Comparison of ENCODE assay signal across 10 cellular contexts in the genomic region with DNA sequence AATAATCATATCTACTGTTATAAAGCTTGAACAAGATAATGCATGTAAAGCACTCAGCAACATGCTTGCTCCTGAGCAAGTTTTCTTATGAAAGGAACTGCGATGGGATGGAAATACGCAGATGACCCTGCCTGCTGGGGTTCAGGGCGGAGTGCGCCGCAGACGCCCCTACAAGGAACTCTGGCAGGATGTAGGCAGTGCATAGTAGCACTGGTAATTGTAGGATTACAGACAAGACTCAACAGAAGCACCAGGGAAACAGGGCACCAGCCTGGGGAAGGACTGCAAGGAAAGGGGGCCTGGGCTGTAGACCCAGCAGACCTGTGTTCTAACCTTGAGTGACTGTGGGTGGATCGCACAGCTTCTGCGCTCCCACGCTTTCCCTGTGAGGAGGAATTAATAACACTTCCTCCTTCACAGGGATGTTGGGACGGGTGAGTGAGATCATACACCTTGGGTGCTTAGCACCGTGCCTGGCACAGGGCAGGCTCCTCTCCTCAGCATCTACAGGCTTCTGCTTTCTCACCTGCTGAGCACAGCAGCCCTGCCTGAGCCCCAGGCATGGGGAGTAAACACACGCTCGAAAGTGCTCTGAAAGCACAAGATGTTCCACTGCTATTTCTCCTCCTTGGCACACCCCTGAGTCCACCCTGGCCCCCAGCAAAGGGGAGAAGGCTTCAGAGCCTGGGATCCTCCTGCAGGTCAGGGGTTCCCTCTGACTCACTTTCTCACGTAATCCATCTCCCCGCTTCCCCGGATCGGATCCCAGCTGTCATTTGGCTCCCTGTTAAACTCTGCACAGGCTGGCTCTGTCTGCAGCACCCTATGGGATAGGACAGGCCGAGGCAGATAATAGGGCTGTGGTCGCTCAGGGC. TPM values are rescaled to one million over a fixed set of nuclear protein-coding genes. Genes with fewer than 3 reads are reported as not detected.
A peak's percentile ranks its signal among the peaks of the same experiment; 100 is the strongest.
DNase-seq lines count a peak whose midpoint lies in the region; ATAC-seq and TF ChIP-seq lines count a peak whose summit lies in the region.
"Had no signal": no experiment of that assay in that cellular context is flagged by ENCODE, and none has a peak within 500 bp of the region (broad histone marks: within the 10 kb centered on the region; RNA-seq: fewer than 3 reads in every experiment).

No MANE protein-coding gene starts in this region.

- H3K9me3 Mint-ChIP-seq in HFFc6 (no peaks in the 10 kb centered on the region), brain (peaks cover 0 to 2% (median 0%) of the 10 kb centered on the region in 5 experiments)
- no peaks in the 10 kb centered on the region for H3K9me3 Mint-ChIP-seq in activated CD8-positive, alpha-beta memory T cell treated with anti-CD3 and anti-CD28 coated beads, Interleukin-2, amount 10 ng/mL, durations not matched to agents 7 days and 5 days (ENCODE audit: low read depth)

- H3K27me3 ChIP-seq in hepatocyte: no peaks in the 10 kb centered on the region
- no peaks in the 10 kb centered on the region for H3K27me3 ChIP-seq in skeletal muscle satellite cell (ENCODE audit: control insufficient read depth, insufficient read depth, low read length)
- H3K27me3 ChIP-seq: Peyer's patch had no signal

- no peaks in the 10 kb centered on the region for H3K9me2 ChIP-seq in hepatocyte (replicated peaks; ENCODE audit: insufficient read depth)

- peaks cover 24% of the 10 kb centered on the region for H3K27me3 Mint-ChIP-seq in HFFc6 (ENCODE audit: insufficient read depth)
- no peaks in the 10 kb centered on the region for H3K27me3 Mint-ChIP-seq in brain
- no peaks in the 10 kb centered on the region for H3K27me3 Mint-ChIP-seq in activated CD8-positive, alpha-beta memory T cell treated with anti-CD3 and anti-CD28 coated beads, Interleukin-2, amount 10 ng/mL, durations not matched to agents 7 days and 5 days

- H3K36me3 Mint-ChIP-seq in HFFc6 (ENCODE audit: low read depth) (peaks cover 17% of the 10 kb centered on the region; the same call in 1 of the 2 replicates), brain (peaks cover 41% of the 10 kb centered on the region)
- H3K36me3 Mint-ChIP-seq in activated CD8-positive, alpha-beta memory T cell treated with anti-CD3 and anti-CD28 coated beads, Interleukin-2, amount 10 ng/mL, durations not matched to agents 7 days and 5 days: peaks cover 3% of the 10 kb centered on the region

- peak overlapping the region; percentile 38 for H3K9ac ChIP-seq in skeletal muscle satellite cell (ENCODE audit: low read depth, low read length)

- DNase-seq in HFFc6: no peak
- DNase-seq in hepatocyte (ENCODE audit: low spot score): peak; percentile 30
- DNase-seq in activated CD8-positive, alpha-beta memory T cell treated with anti-CD3 and anti-CD28 coated beads, Interleukin-2, amount 10 ng/mL, durations not matched to agents 7 days and 5 days: no peak
- no peak for DNase-seq in SW 1271 (lab: John Stamatoyannopoulos, UW)
- DNase-seq: erythroblast had no signal

- peak overlapping the region; percentile 61 for H3K27ac ChIP-seq in hepatocyte

- H3K9me3 ChIP-seq in hepatocyte (ENCODE audit: low read depth) (no peaks in the 10 kb centered on the region), skeletal muscle satellite cell (replicated peaks; ENCODE audit: low read length) (no peaks in the 10 kb centered on the region)
- H3K9me3 ChIP-seq: Peyer's patch had no signal

- H3K4me3 ChIP-seq in hepatocyte (no peak overlapping the region), skeletal muscle satellite cell (ENCODE audit: low read length) (peak overlapping the region; percentile 28)
- H3K4me3 ChIP-seq: Peyer's patch had no signal

- TF ChIP-seq CTCF in HFFc6 (IDR thresholded peaks at IDR 0.05) (no peak), brain (conservative IDR thresholded peaks at IDR 0.05) (no peak), hepatocyte (IDR thresholded peaks at IDR 0.05; ENCODE audit: poor library complexity) (no peak)

- peak overlapping the region; percentile 57 for H3K27ac Mint-ChIP-seq in HFFc6
- peak overlapping the region; percentile 17 to 83 (median 60) for H3K27ac Mint-ChIP-seq in brain
- H3K27ac Mint-ChIP-seq in activated CD8-positive, alpha-beta memory T cell treated with anti-CD3 and anti-CD28 coated beads, Interleukin-2, amount 10 ng/mL, durations not matched to agents 7 days and 5 days: no peak overlapping the region

- H3K4me1 Mint-ChIP-seq in HFFc6 (ENCODE audit: low read depth) (peaks cover 70% of the 10 kb centered on the region), brain (peaks cover 79% of the 10 kb centered on the region)
- H3K4me1 Mint-ChIP-seq in activated CD8-positive, alpha-beta memory T cell treated with anti-CD3 and anti-CD28 coated beads, Interleukin-2, amount 10 ng/mL, durations not matched to agents 7 days and 5 days: peaks cover 34% of the 10 kb centered on the region

- H3K4me1 ChIP-seq in hepatocyte (ENCODE audit: insufficient read depth) (peaks cover 13% of the 10 kb centered on the region), skeletal muscle satellite cell (ENCODE audit: control insufficient read depth, insufficient read depth, low read length) (peaks cover 67% of the 10 kb centered on the region)

- H3K79me2 ChIP-seq in hepatocyte: peaks cover 60% of the 10 kb centered on the region

- H3K36me3 ChIP-seq in hepatocyte (replicated peaks; ENCODE audit: insufficient read depth, low read depth) (no peaks in the 10 kb centered on the region), skeletal muscle satellite cell (ENCODE audit: insufficient read depth, low read length) (peaks cover 51% of the 10 kb centered on the region)

- 83% methylated on average over 19 of the region's 19 CpGs for WGBS in hepatocyte (ENCODE audit: low lambda C conversion rate, missing lambda C conversion rate)

- peak overlapping the region; percentile 29 for H3K4me2 ChIP-seq in hepatocyte
- H3K4me2 ChIP-seq in skeletal muscle satellite cell (ENCODE audit: low read length): peak overlapping the region; percentile 27

- H2AFZ ChIP-seq in hepatocyte: no peak overlapping the region

- peaks cover 3% of the 10 kb centered on the region for H4K20me1 ChIP-seq in hepatocyte (ENCODE audit: insufficient read depth, poor library complexity, severe bottlenecking)

- CTCF ChIA-PET in activated CD8-positive, alpha-beta memory T cell treated with anti-CD3 and anti-CD28 coated beads, Interleukin-2, amount 10 ng/mL, durations not matched to agents 7 days and 5 days (lab: Charles Lee): interaction anchor here (1.5 kb wide), 1 partner anchor 31 kb away, joined by 5 read pairs; no protein-coding TSS in a partner anchor

- H3K4me3 Mint-ChIP-seq in HFFc6: no peak overlapping the region
- H3K4me3 Mint-ChIP-seq in brain: no peak overlapping the region
- no peak overlapping the region for H3K4me3 Mint-ChIP-seq in activated CD8-positive, alpha-beta memory T cell treated with anti-CD3 and anti-CD28 coated beads, Interleukin-2, amount 10 ng/mL, durations not matched to agents 7 days and 5 days

- ATAC-seq in GM19455 (IDR thresholded peaks at IDR 0.05; ENCODE audit: unreplicated experiment) (no peak), GM18870 (IDR thresholded peaks at IDR 0.05; ENCODE audit: unreplicated experiment) (no peak)
- ATAC-seq in activated CD8-positive, alpha-beta memory T cell treated with anti-CD3 and anti-CD28 coated beads, Interleukin-2, amount 10 ng/mL, durations not matched to agents 7 days and 5 days: no peak

RNA-seq across cellular contexts. Expression of a gene that starts 19.2 kb away (rescaled TPM):
- total RNA-seq in HFFc6 (2021; fragmentation: NEBNext Ultra II Directional; extraction: Animal tissue kit (Norgen Biotek cat#: 25700)): 10 to 100 TPM; 23.9 to 34.7 (median 29.7) TPM
- 19.8 TPM for polyA plus RNA-seq in brain (ENCODE audit: insufficient read depth, low read depth, low replicate concordance)
- total RNA-seq in hepatocyte: 4.9 and 5.9 TPM in 2 replicates
- 7.9 and 9.0 TPM in 2 replicates for polyA plus RNA-seq in hepatocyte
- total RNA-seq in skeletal muscle satellite cell (2012; rRNA removed): 28.4 and 31.9 TPM in 2 replicates
- total RNA-seq in activated CD8-positive, alpha-beta memory T cell treated with anti-CD3 and anti-CD28 coated beads, Interleukin-2, amount 10 ng/mL, durations not matched to agents 7 days and 5 days: 10 to 100 TPM; 21.6 to 21.9 TPM

RNA-seq across cellular contexts. Expression of a gene that starts 34.6 kb away (rescaled TPM):
- 1 to 10 TPM in 1 of 6 experiments, under 1 TPM in 5; 0.35 to 1.1 (median 0.41) TPM for total RNA-seq in HFFc6 (2021; fragmentation: NEBNext Ultra II Directional; extraction: Animal tissue kit (Norgen Biotek cat#: 25700))
- 0.37 TPM for polyA plus RNA-seq in brain (ENCODE audit: insufficient read depth, low read depth, low replicate concordance)
- total RNA-seq in hepatocyte: 0.17 and 0.20 TPM in 2 replicates
- polyA plus RNA-seq in hepatocyte: not detected in 2 replicates
- total RNA-seq in skeletal muscle satellite cell (2012; rRNA removed): 0.51 and 0.66 TPM in 2 replicates
- total RNA-seq in activated CD8-positive, alpha-beta memory T cell treated with anti-CD3 and anti-CD28 coated beads, Interleukin-2, amount 10 ng/mL, durations not matched to agents 7 days and 5 days: under 1 TPM; 0.56 to 0.64 TPM

RNA-seq across cellular contexts. Expression of a gene that starts 50.1 kb away (rescaled TPM):
- 10 to 100 TPM in 4 of 6 experiments, 1 to 10 TPM in 2; 2.5 to 15.0 (median 12.3) TPM for total RNA-seq in HFFc6 (2021; fragmentation: NEBNext Ultra II Directional; extraction: Animal tissue kit (Norgen Biotek cat#: 25700))
- polyA plus RNA-seq in brain (ENCODE audit: insufficient read depth, low read depth, low replicate concordance) (23.9 TPM), hepatocyte (0.37 and 1.4 TPM in 2 replicates)
- 2.5 and 2.7 TPM in 2 replicates for total RNA-seq in hepatocyte
- 0.66 and 1.8 TPM in 2 replicates for total RNA-seq in skeletal muscle satellite cell (2012; rRNA removed)
- 1 to 10 TPM in 1 of 2 experiments, under 1 TPM in 1; 0.96 to 1.3 TPM for total RNA-seq in activated CD8-positive, alpha-beta memory T cell treated with anti-CD3 and anti-CD28 coated beads, Interleukin-2, amount 10 ng/mL, durations not matched to agents 7 days and 5 days
